ENCODE assay signal across 11 cellular contexts in genomic region chr2:52463457-52463856, GRCh38.
"Had no signal": no experiment of that assay in that cellular context is flagged by ENCODE, and none has a peak within 500 bp of the region (broad histone marks: within the 10 kb centered on the region; RNA-seq: fewer than 3 reads in every experiment).

No MANE protein-coding gene starts in this region.

- H3K9ac ChIP-seq: GM23248 had no signal

- DNase-seq: GM23248, GOT3, H7, H9, HCEC 1CT, HFFc6 had no signal

- H3K4me3 ChIP-seq: GM23248, GM23338, HAP-1 had no signal

- H2AFZ ChIP-seq: GM23248, GM23338 had no signal

- H3K27ac ChIP-seq: GM23248 had no signal

- H3K4me2 ChIP-seq: GM23338 had no signal

- ATAC-seq: GM23338, HCT116 had no signal

- H3K9me3 ChIP-seq: HAP-1 had no signal

- FAIRE-seq: H1, H54 had no signal

- H3K36me3 ChIP-seq: HAP-1 had no signal
